In genomic region chr18:12398625-12399024, GRCh38 we compare ENCODE assay signal across 31 cellular contexts.
"Had no signal": no experiment of that assay in that cellular context is flagged by ENCODE, and none has a peak within 500 bp of the region (broad histone marks: within the 10 kb centered on the region; RNA-seq: fewer than 3 reads in every experiment).

No MANE protein-coding gene starts in this region.

- H3K4me3 Mint-ChIP-seq: activated CD4-positive, alpha-beta memory T cell treated with anti-CD3 and anti-CD28 coated beads, Interleukin-2, amount 10 ng/mL, durations not matched to agents 7 days and 5 days; activated CD8-positive, alpha-beta memory T cell treated with anti-CD3 and anti-CD28 coated beads, Interleukin-2, amount 10 ng/mL, durations not matched to agents 7 days and 5 days; activated naive CD4-positive, alpha-beta T cell treated with anti-CD3 and anti-CD28 coated beads, Interleukin-2, amount 10 ng/mL, durations not matched to agents 7 days and 5 days; activated naive CD8-positive, alpha-beta T cell; activated naive CD8-positive, alpha-beta T cell treated with anti-CD3 and anti-CD28 coated beads, Interleukin-2, amount 50 U/mL, for 24 hours; brain had no signal

- H3K9me3 Mint-ChIP-seq: activated CD4-positive, alpha-beta memory T cell treated with anti-CD3 and anti-CD28 coated beads, Interleukin-2, amount 10 ng/mL, durations not matched to agents 7 days and 5 days; activated naive CD4-positive, alpha-beta T cell treated with anti-CD3 and anti-CD28 coated beads, Interleukin-2, amount 10 ng/mL, durations not matched to agents 7 days and 5 days; activated naive CD8-positive, alpha-beta T cell treated with anti-CD3 and anti-CD28 coated beads, Interleukin-2, amount 50 U/mL, for 24 hours; brain had no signal

- H3K36me3 Mint-ChIP-seq: activated CD8-positive, alpha-beta memory T cell treated with anti-CD3 and anti-CD28 coated beads, Interleukin-2, amount 10 ng/mL, durations not matched to agents 7 days and 5 days; activated naive CD4-positive, alpha-beta T cell treated with anti-CD3 and anti-CD28 coated beads, Interleukin-2, amount 10 ng/mL, durations not matched to agents 7 days and 5 days; activated naive CD8-positive, alpha-beta T cell; brain had no signal

- H3K27me3 ChIP-seq: SJCRH30 had no signal

- DNase-seq: activated CD4-positive, alpha-beta memory T cell treated with anti-CD3 and anti-CD28 coated beads, Interleukin-2, amount 10 ng/mL, durations not matched to agents 7 days and 5 days; activated CD4-positive, alpha-beta T cell treated with anti-CD3 and anti-CD28 coated beads for 1 hour; activated CD4-positive, alpha-beta T cell treated with anti-CD3 and anti-CD28 coated beads for 48 hours; activated CD4-positive, CD25-positive, alpha-beta regulatory T cell; activated CD8-positive, alpha-beta memory T cell treated with anti-CD3 and anti-CD28 coated beads for 24 hours; activated CD8-positive, alpha-beta memory T cell treated with anti-CD3 and anti-CD28 coated beads, Interleukin-2, amount 10 ng/mL, durations not matched to agents 7 days and 5 days; activated CD8-positive, alpha-beta memory T cell treated with anti-CD3 and anti-CD28 coated beads, Interleukin-2, amount 50 U/mL, for 48 hours; activated effector memory CD4-positive, alpha-beta T cell treated with Interleukin-2 at 50 U/mL for 16 hours; activated naive CD4-positive, alpha-beta T cell treated with anti-CD3 and anti-CD28 coated beads, Interleukin-2, amount 10 ng/mL, durations not matched to agents 7 days and 5 days; activated naive CD8-positive, alpha-beta T cell treated with anti-CD3 and anti-CD28 coated beads, Interleukin-2, amount 50 U/mL, for 24 hours; activated T-cell treated with anti-CD3 and anti-CD28 coated beads, Interleukin-2, amount 50 U/mL, for 48 hours; anterior cingulate cortex; central memory CD4-positive, alpha-beta T cell; NCI-H1092 treated with DMSO at 0.1 percent for 48 hours; NCI-H1417; NCI-H146; NCI-H187; NCI-H2029 treated with DMSO at 0.1 percent for 48 hours; NCI-H2107; NCI-H2171; NCI-H510A; NCI-H526 treated with DMSO at 0.1 percent for 48 hours; NCI-H774; SHP77; SJCRH30; T1000; WERI-Rb-1 had no signal

- H3K4me3 ChIP-seq: SJCRH30, SK-N-MC had no signal

- H3K36me3 ChIP-seq: SJCRH30, WERI-Rb-1 had no signal

- H3K9me3 ChIP-seq: SJCRH30 had no signal

- H3K27ac ChIP-seq: SJCRH30, SK-N-MC, WERI-Rb-1 had no signal

- ATAC-seq: activated CD8-positive, alpha-beta memory T cell treated with anti-CD3 and anti-CD28 coated beads, Interleukin-2, amount 10 ng/mL, durations not matched to agents 7 days and 5 days; activated naive CD8-positive, alpha-beta T cell treated with anti-CD3 and anti-CD28 coated beads, Interleukin-2, amount 50 U/mL, for 24 hours; Panc1 had no signal

- H3K27ac Mint-ChIP-seq: activated CD4-positive, alpha-beta memory T cell treated with anti-CD3 and anti-CD28 coated beads, Interleukin-2, amount 10 ng/mL, durations not matched to agents 7 days and 5 days; activated CD8-positive, alpha-beta memory T cell treated with anti-CD3 and anti-CD28 coated beads, Interleukin-2, amount 10 ng/mL, durations not matched to agents 7 days and 5 days; activated naive CD4-positive, alpha-beta T cell treated with anti-CD3 and anti-CD28 coated beads, Interleukin-2, amount 10 ng/mL, durations not matched to agents 7 days and 5 days; activated naive CD8-positive, alpha-beta T cell; activated naive CD8-positive, alpha-beta T cell treated with anti-CD3 and anti-CD28 coated beads, Interleukin-2, amount 50 U/mL, for 24 hours; brain had no signal

- H3K4me1 Mint-ChIP-seq: activated naive CD4-positive, alpha-beta T cell treated with anti-CD3 and anti-CD28 coated beads, Interleukin-2, amount 10 ng/mL, durations not matched to agents 7 days and 5 days had no signal
